21 cellular contexts compared by ENCODE assay signal in genomic region chr10:131107970-131108369, GRCh38.
DNase-seq lines count a peak whose midpoint lies in the region; ATAC-seq and TF ChIP-seq lines count a peak whose summit lies in the region.
"Had no signal": no experiment of that assay in that cellular context is flagged by ENCODE, and none has a peak within 500 bp of the region (broad histone marks: within the 10 kb centered on the region; RNA-seq: fewer than 3 reads in every experiment).

No MANE protein-coding gene starts in this region.

- H3K36me3 ChIP-seq in mammary epithelial cell (ENCODE audit: insufficient read depth, low read length) (no peaks in the 10 kb centered on the region), lower lobe of right lung (no peaks in the 10 kb centered on the region)

- POLR2A ChIA-PET in MCF 10A (lab: Yijun Ruan, JAX) (interaction anchor here (0.6 kb wide), 1 partner anchor 8 kb away, joined by 3 read pairs; no protein-coding TSS in a partner anchor), T-cell (lab: Charles Lee) (no interaction called here)

- H3K4me3 Mint-ChIP-seq in MCF 10A (ENCODE audit: unreplicated experiment) (no peak overlapping the region), T-cell (no peak overlapping the region)
- H3K4me3 Mint-ChIP-seq in stimulated activated effector memory CD8-positive, alpha-beta T cell treated with anti-CD3 and anti-CD28 coated beads, Interleukin-12 subunit alpha, Interleukin-12 subunit beta, amount 100 ng/mL, for 72 hours = no peak overlapping the region
- H3K4me3 Mint-ChIP-seq: B cell; CD4-positive, CD25-positive, alpha-beta regulatory T cell; CD8-positive, alpha-beta T cell; GM23338; H9; HFFc6 had no signal

- H3K27ac Mint-ChIP-seq in MCF 10A (ENCODE audit: low read depth, unreplicated experiment) (no peak overlapping the region), T-cell (no peak overlapping the region)
- H3K27ac Mint-ChIP-seq in stimulated activated effector memory CD8-positive, alpha-beta T cell treated with anti-CD3 and anti-CD28 coated beads, Interleukin-12 subunit alpha, Interleukin-12 subunit beta, amount 100 ng/mL, for 72 hours = no peak overlapping the region
- H3K27ac Mint-ChIP-seq: B cell; CD4-positive, CD25-positive, alpha-beta regulatory T cell; CD8-positive, alpha-beta T cell; GM23338; HFFc6 had no signal

- H3K27me3 ChIP-seq in mammary epithelial cell (ENCODE audit: insufficient read depth, low read length) = no peaks in the 10 kb centered on the region
- H3K27me3 ChIP-seq in lower lobe of right lung (ENCODE audit: low read depth) = no peaks in the 10 kb centered on the region
- H3K27me3 ChIP-seq: BLaER1 had no signal

- H3K27me3 Mint-ChIP-seq in MCF 10A (ENCODE audit: insufficient read depth, unreplicated experiment) (peaks cover 24% of the 10 kb centered on the region), T-cell (peaks cover 0 to 4% of the 10 kb centered on the region in 2 donors)
- H3K27me3 Mint-ChIP-seq: B cell; CD4-positive, CD25-positive, alpha-beta regulatory T cell had no signal

- H3K4me3 ChIP-seq in mammary epithelial cell (replicated peaks in 1 of 3; ENCODE audit: insufficient read depth in 1 of 3, low read depth in 2 of 3, low read length in 3 of 3) (no peak overlapping the region), lower lobe of right lung (no peak overlapping the region)
- H3K4me3 ChIP-seq: BLaER1, GM12878, GM23338 had no signal

- peak; percentile 3 for DNase-seq in mammary epithelial cell
- DNase-seq in MCF 10A (ENCODE audit: unreplicated experiment) = no peak
- DNase-seq in lower lobe of right lung = peak; percentile 9
- no peak for DNase-seq in stimulated activated effector memory CD8-positive, alpha-beta T cell treated with anti-CD3 and anti-CD28 coated beads, Interleukin-12 subunit alpha, Interleukin-12 subunit beta, amount 100 ng/mL, for 72 hours (ENCODE audit: low spot score in 2 of 2)
- DNase-seq in T-cell = no peak
- DNase-seq: Caco-2; CD4-positive, CD25-positive, alpha-beta regulatory T cell; CD8-positive, alpha-beta T cell; DMS153; DND-41; GDM1; H9; HFFc6 had no signal

- intact Hi-C loops in mammary epithelial cell (cut with micrococcal nuclease) (no loop called here), MCF 10A (cut with micrococcal nuclease) (no loop called here), lower lobe of right lung (cut with DNase I) (no loop called here)

- TF ChIP-seq CTCF in mammary epithelial cell (conservative IDR thresholded peaks at IDR 0.05 in 1 of 2, IDR thresholded peaks at IDR 0.05 in 1 of 2; ENCODE audit: extremely low read depth in 1 of 2, insufficient read depth in 1 of 2, low read depth in 1 of 2, low read length in 2 of 2) = no peak
- no peak for TF ChIP-seq CTCF in MCF 10A (IDR thresholded peaks at IDR 0.05; ENCODE audit: unreplicated experiment)
- no peak for TF ChIP-seq CTCF in lower lobe of right lung (IDR thresholded peaks at IDR 0.05)

- peaks cover 50% of the 10 kb centered on the region for H3K9me3 ChIP-seq in mammary epithelial cell (replicated peaks; ENCODE audit: insufficient read depth, low read length)
- H3K9me3 ChIP-seq in lower lobe of right lung = no peaks in the 10 kb centered on the region

- BruUV-seq in mammary epithelial cell (replicated peaks; lab: Mats Ljungman, UMichigan) (no TSS peak), MCF 10A (replicated peaks; lab: Mats Ljungman, UMichigan) (no TSS peak)

- H3K36me3 Mint-ChIP-seq in MCF 10A (ENCODE audit: insufficient read depth, unreplicated experiment) = peaks cover 4% of the 10 kb centered on the region
- H3K36me3 Mint-ChIP-seq in stimulated activated effector memory CD8-positive, alpha-beta T cell treated with anti-CD3 and anti-CD28 coated beads, Interleukin-12 subunit alpha, Interleukin-12 subunit beta, amount 100 ng/mL, for 72 hours = no peaks in the 10 kb centered on the region
- no peaks in the 10 kb centered on the region for H3K36me3 Mint-ChIP-seq in T-cell
- H3K36me3 Mint-ChIP-seq: CD4-positive, CD25-positive, alpha-beta regulatory T cell; CD8-positive, alpha-beta T cell had no signal

- ATAC-seq in lower lobe of right lung = no peak
- ATAC-seq in stimulated activated effector memory CD8-positive, alpha-beta T cell treated with anti-CD3 and anti-CD28 coated beads, Interleukin-12 subunit alpha, Interleukin-12 subunit beta, amount 100 ng/mL, for 72 hours = peak; percentile 14
- no peak for ATAC-seq in HG02678 (IDR thresholded peaks at IDR 0.05; ENCODE audit: unreplicated experiment)
- no peak for ATAC-seq in T-cell (replicated peaks in 1 of 4)
- ATAC-seq: CD8-positive, alpha-beta T cell; GM12878; GM23338; HCT116 had no signal

- in situ Hi-C loops in mammary epithelial cell (cut with MboI; ENCODE audit: low sequenced_read_pairs in 2 of 2) = no loop called here

- H3K4me2 ChIP-seq in mammary epithelial cell (ENCODE audit: insufficient read depth, low read depth, low read length) = no peak overlapping the region
- H3K4me2 ChIP-seq: BLaER1, GM23338 had no signal

- no peaks in the 10 kb centered on the region for H4K20me1 ChIP-seq in mammary epithelial cell (ENCODE audit: insufficient read depth, low read length)
- H4K20me1 ChIP-seq: BLaER1 had no signal

- H3K27ac ChIP-seq in mammary epithelial cell (ENCODE audit: insufficient read depth, low read depth, low read length) (no peak overlapping the region), lower lobe of right lung (no peak overlapping the region)
- H3K27ac ChIP-seq: 22Rv1, BLaER1, C4-2B had no signal

- H3K9me3 Mint-ChIP-seq in MCF 10A (ENCODE audit: unreplicated experiment) = no peaks in the 10 kb centered on the region
- peaks cover 2% of the 10 kb centered on the region for H3K9me3 Mint-ChIP-seq in stimulated activated effector memory CD8-positive, alpha-beta T cell treated with anti-CD3 and anti-CD28 coated beads, Interleukin-12 subunit alpha, Interleukin-12 subunit beta, amount 100 ng/mL, for 72 hours
- peaks cover 0 to 4% (median 3%) of the 10 kb centered on the region in 3 donors for H3K9me3 Mint-ChIP-seq in T-cell

- H3K4me1 Mint-ChIP-seq in MCF 10A (ENCODE audit: insufficient read depth, unreplicated experiment) (no peaks in the 10 kb centered on the region), T-cell (no peaks in the 10 kb centered on the region)
- H3K4me1 Mint-ChIP-seq in stimulated activated effector memory CD8-positive, alpha-beta T cell treated with anti-CD3 and anti-CD28 coated beads, Interleukin-12 subunit alpha, Interleukin-12 subunit beta, amount 100 ng/mL, for 72 hours = no peaks in the 10 kb centered on the region
- H3K4me1 Mint-ChIP-seq: B cell; CD4-positive, CD25-positive, alpha-beta regulatory T cell; GM23338; H9 had no signal

- H2AFZ ChIP-seq in mammary epithelial cell (ENCODE audit: low read depth, low read length) = no peak overlapping the region
- H2AFZ ChIP-seq: GM23338 had no signal

- dilution Hi-C loops in mammary epithelial cell (cut with HindIII; ENCODE audit: low sequenced_read_pairs) = no loop called here

- WGBS in mammary epithelial cell (ENCODE audit: low coverage, missing lambda C conversion rate) = 45% methylated on average over 9 of the region's 9 CpGs

- H3K79me2 ChIP-seq in mammary epithelial cell (ENCODE audit: insufficient read depth, low read length) = no peaks in the 10 kb centered on the region

- no peak overlapping the region for H3K9ac ChIP-seq in mammary epithelial cell (ENCODE audit: insufficient read depth, low read length)
- H3K9ac ChIP-seq: BLaER1 had no signal

- CTCF ChIA-PET in mammary epithelial cell (lab: Charles Lee; ENCODE audit: low non-redundant PET) (no interaction called here), MCF 10A (lab: Yijun Ruan, JAX) (no interaction called here), T-cell (lab: Charles Lee) (no interaction called here)

- H3K4me1 ChIP-seq in mammary epithelial cell (ENCODE audit: insufficient read depth, low read length) = no peaks in the 10 kb centered on the region
- H3K4me1 ChIP-seq in lower lobe of right lung = no peaks in the 10 kb centered on the region
- H3K4me1 ChIP-seq: BLaER1, Caco-2 had no signal

Comparison
In these comparisons a context has a peak if more than half of its experiments do, and no peak if none do; other contexts are left out.
1. DNase-seq: peak in mammary epithelial cell (single experiment) and lower lobe of right lung (single experiment); none in MCF 10A (single experiment), stimulated activated effector memory CD8-positive, alpha-beta T cell treated with anti-CD3 and anti-CD28 coated beads, Interleukin-12 subunit alpha, Interleukin-12 subunit beta, amount 100 ng/mL, for 72 hours (0 of 2) and T-cell (0 of 34).